Comparison of ENCODE assay signal across 8 cellular contexts in genomic region chr1:201450721-201451291, GRCh38. TPM values are rescaled to one million over a fixed set of nuclear protein-coding genes. Genes with fewer than 3 reads are reported as not detected.
DNase-seq lines count a peak whose midpoint lies in the region; ATAC-seq and TF ChIP-seq lines count a peak whose summit lies in the region.

No MANE protein-coding gene starts in this region.

- no peak for TF ChIP-seq POLR2A in NB4 (IDR thresholded peaks at IDR 0.05; ENCODE audit: extremely low read depth, insufficient read length)

- CTCF ChIA-PET in CD8-positive, alpha-beta T cell (lab: Charles Lee), result interaction anchor here (3.1 kb wide), 1 partner anchor 62 kb away, joined by 13 read pairs; no protein-coding TSS in a partner anchor

- POLR2A ChIA-PET in CD8-positive, alpha-beta T cell (lab: Charles Lee), result interaction anchor here (1.1 kb wide), 1 partner anchor 15 kb away, joined by 3 read pairs; no protein-coding TSS in a partner anchor

- H3K4me3 ChIP-seq in BE2C (ENCODE audit: low read depth, low read length) (no peak overlapping the region), NB4 (ENCODE audit: low read depth, low read length) (no peak overlapping the region), endodermal cell (ENCODE audit: low read length) (no peak overlapping the region)
- H3K4me3 ChIP-seq in CD8-positive, alpha-beta T cell (ENCODE audit: low read depth, low read length), result no peak overlapping the region

- H3K27me3 Mint-ChIP-seq in endodermal cell (ENCODE audit: insufficient read depth) (peaks cover 11% of the 10 kb centered on the region), nephron (ENCODE audit: low read depth) (peaks cover 3% of the 10 kb centered on the region)
- peaks cover 7% of the 10 kb centered on the region for H3K27me3 Mint-ChIP-seq in CD8-positive, alpha-beta T cell (ENCODE audit: low read depth)

- ATAC-seq in CD8-positive, alpha-beta T cell, result no peak

- TF ChIP-seq CTCF in BE2C (IDR thresholded peaks at IDR 0.05; ENCODE audit: low read depth, low read length), result no peak
- TF ChIP-seq CTCF in NB4 (IDR thresholded peaks at IDR 0.05; ENCODE audit: low read depth, low read length), result no peak
- TF ChIP-seq CTCF in endodermal cell (conservative IDR thresholded peaks at IDR 0.05), result no peak
- TF ChIP-seq CTCF in nephron (IDR thresholded peaks at IDR 0.05; ENCODE audit: unreplicated experiment in 3 of 3), result no peak
- TF ChIP-seq CTCF in CD8-positive, alpha-beta T cell (IDR thresholded peaks at IDR 0.05), result no peak

- peak; percentile 66 for DNase-seq in BE2C
- DNase-seq in NB4 (ENCODE audit: low read depth), result peak; percentile 70
- DNase-seq in endodermal cell, result peak; percentile 71
- no peak for DNase-seq in COLO668 (lab: John Stamatoyannopoulos, UW; ENCODE audit: unreplicated experiment)
- DNase-seq in CD8-positive, alpha-beta T cell, result no peak
- DNase-seq in activated CD4-positive, alpha-beta T cell treated with anti-CD3 and anti-CD28 coated beads for 48 hours, result no peak
- no peak for DNase-seq in HK-2 (ENCODE audit: unreplicated experiment)

- H3K27me3 ChIP-seq in BE2C (no peaks in the 10 kb centered on the region), endodermal cell (ENCODE audit: control insufficient read depth, insufficient read depth, low read length, poor library complexity, severe bottlenecking) (no peaks in the 10 kb centered on the region)
- H3K27me3 ChIP-seq in CD8-positive, alpha-beta T cell (ENCODE audit: insufficient read depth, low read length), result no peaks in the 10 kb centered on the region

- no peak overlapping the region for H3K27ac ChIP-seq in endodermal cell (ENCODE audit: low read depth, low read length)
- no peak overlapping the region for H3K27ac ChIP-seq in CD8-positive, alpha-beta T cell (ENCODE audit: low read depth, low read length)

- H3K4me3 Mint-ChIP-seq in endodermal cell (no peak overlapping the region), nephron (peak overlapping the region; percentile 16 to 63 (median 27))
- no peak overlapping the region for H3K4me3 Mint-ChIP-seq in CD8-positive, alpha-beta T cell

- intact Hi-C loops in CD8-positive, alpha-beta T cell (cut with DNase I, micrococcal nuclease), result no loop called here

- WGBS in endodermal cell (ENCODE audit: insufficient coverage in 1 of 2, insufficient read length in 1 of 2), 2 experiments, result 59 to 62% methylated on average over 9 to 12 of the region's 12 CpGs

- H3K9me3 Mint-ChIP-seq in endodermal cell (no peaks in the 10 kb centered on the region), nephron (no peaks in the 10 kb centered on the region)
- H3K9me3 Mint-ChIP-seq in CD8-positive, alpha-beta T cell, result no peaks in the 10 kb centered on the region

- peaks cover 3% of the 10 kb centered on the region; the same call in 1 of the 2 replicates for H3K4me1 ChIP-seq in BE2C
- H3K4me1 ChIP-seq in endodermal cell (ENCODE audit: control insufficient read depth, insufficient read depth, low read length), result peaks cover 14% of the 10 kb centered on the region
- H3K4me1 ChIP-seq in CD8-positive, alpha-beta T cell (ENCODE audit: insufficient read depth, low read length), result no peaks in the 10 kb centered on the region

- H3K4me1 Mint-ChIP-seq in endodermal cell (peaks cover 13% of the 10 kb centered on the region), nephron (peaks cover 66% of the 10 kb centered on the region)
- H3K4me1 Mint-ChIP-seq in CD8-positive, alpha-beta T cell (ENCODE audit: low read depth), result no peaks in the 10 kb centered on the region

- H3K36me3 ChIP-seq in BE2C (no peaks in the 10 kb centered on the region), endodermal cell (ENCODE audit: control insufficient read depth, insufficient read depth, low read length) (no peaks in the 10 kb centered on the region)
- no peaks in the 10 kb centered on the region for H3K36me3 ChIP-seq in CD8-positive, alpha-beta T cell (ENCODE audit: insufficient read depth, low read length)

- H3K27ac Mint-ChIP-seq in endodermal cell, result no peak overlapping the region
- peak overlapping the region; percentile 83 to 88 (median 87) for H3K27ac Mint-ChIP-seq in nephron
- H3K27ac Mint-ChIP-seq in CD8-positive, alpha-beta T cell, result no peak overlapping the region

- no peaks in the 10 kb centered on the region for H3K36me3 Mint-ChIP-seq in endodermal cell (ENCODE audit: low read depth)
- no peaks in the 10 kb centered on the region for H3K36me3 Mint-ChIP-seq in nephron (ENCODE audit: low read depth)
- H3K36me3 Mint-ChIP-seq in CD8-positive, alpha-beta T cell, result no peaks in the 10 kb centered on the region

- H3K9me3 ChIP-seq in BE2C (no peaks in the 10 kb centered on the region), endodermal cell (ENCODE audit: control insufficient read depth, low read length) (no peaks in the 10 kb centered on the region)
- no peaks in the 10 kb centered on the region for H3K9me3 ChIP-seq in CD8-positive, alpha-beta T cell (ENCODE audit: low read length)

- H3K9ac ChIP-seq in endodermal cell (ENCODE audit: extremely low read depth, low read length, poor library complexity, severe bottlenecking), result no peak overlapping the region

RNA-seq across cellular contexts. Expression of gene PHLDA3, which starts 18.2 kb away (rescaled TPM):
- polyA plus RNA-seq in BE2C (2012; ENCODE audit: insufficient read depth, insufficient read length, low read depth), result 0.97 TPM
- 10 to 100 TPM in 1 of 2 donors, 1 to 10 TPM in 1; 9.6 to 15.8 TPM for total RNA-seq in endodermal cell
- polyA plus RNA-seq in endodermal cell (2013, experiment 1 of 2), result 26.6 TPM
- polyA plus RNA-seq in endodermal cell (2013, experiment 2 of 2), result 25.3 TPM
- total RNA-seq in CD8-positive, alpha-beta T cell, result under 1 TPM; 0.33 to 0.44 TPM

RNA-seq across cellular contexts. Expression of gene TNNI1, which starts 29.3 kb away (rescaled TPM):
- polyA plus RNA-seq in BE2C (2012; ENCODE audit: insufficient read depth, insufficient read length, low read depth), result not detected
- under 1 TPM in 1 of 2 donors, not detected in 1; 0.66 TPM for total RNA-seq in endodermal cell
- 12.6 TPM for polyA plus RNA-seq in endodermal cell (2013, experiment 1 of 2)
- polyA plus RNA-seq in endodermal cell (2013, experiment 2 of 2), result 7.7 TPM
- not detected for total RNA-seq in CD8-positive, alpha-beta T cell

RNA-seq across cellular contexts. Expression of gene LAD1, which starts 51.7 kb away (rescaled TPM):
- not detected for polyA plus RNA-seq in BE2C (2012; ENCODE audit: insufficient read depth, insufficient read length, low read depth)
- 10 to 100 TPM; 13.5 to 13.6 TPM for total RNA-seq in endodermal cell
- polyA plus RNA-seq in endodermal cell (2013, experiment 1 of 2), result 1.2 TPM
- 0.62 TPM for polyA plus RNA-seq in endodermal cell (2013, experiment 2 of 2)
- not detected for total RNA-seq in CD8-positive, alpha-beta T cell

RNA-seq across cellular contexts. Expression of gene CSRP1, which starts 56.1 kb away (rescaled TPM):
- 78.3 TPM for polyA plus RNA-seq in BE2C (2012; ENCODE audit: insufficient read depth, insufficient read length, low read depth)
- total RNA-seq in endodermal cell, result 10 to 100 TPM; 16.1 to 17.7 TPM
- polyA plus RNA-seq in endodermal cell (2013, experiment 1 of 2), result 16.1 TPM
- 21.3 TPM for polyA plus RNA-seq in endodermal cell (2013, experiment 2 of 2)
- 10 to 100 TPM; 31.6 to 33.9 TPM for total RNA-seq in CD8-positive, alpha-beta T cell

Comparison
In these comparisons a context has a peak if more than half of its experiments do, and no peak if none do; other contexts are left out.
1. DNase-seq: peak in BE2C (single experiment), NB4 (single experiment) and endodermal cell (single experiment); none in COLO668 (single experiment), CD8-positive, alpha-beta T cell (0 of 7), activated CD4-positive, alpha-beta T cell treated with anti-CD3 and anti-CD28 coated beads for 48 hours (single experiment) and HK-2 (single experiment).
2. H3K27ac Mint-ChIP-seq: peak in nephron (3 of 3); none in endodermal cell (single experiment) and CD8-positive, alpha-beta T cell (single experiment).
3. H3K4me3 Mint-ChIP-seq: peak in nephron (3 of 3); none in endodermal cell (single experiment) and CD8-positive, alpha-beta T cell (single experiment).
4. RNA of gene PHLDA3, which starts 18.2 kb away (total RNA-seq): 9.6 to 15.8 TPM in endodermal cell; 0.33 to 0.44 TPM in CD8-positive, alpha-beta T cell; every median in the first group is over 4 times any median in the second.
5. RNA of gene LAD1, which starts 51.7 kb away (total RNA-seq): 13.5 to 13.6 TPM in endodermal cell; not detected in CD8-positive, alpha-beta T cell; every median in the first group is over 10 times any median in the second.